In genomic region chr4:150248181-150248580, GRCh38 we compare ENCODE assay signal across 35 cellular contexts.
DNase-seq lines count a peak whose midpoint lies in the region; ATAC-seq, FAIRE-seq and TF ChIP-seq lines count a peak whose summit lies in the region.
"Had no signal": no experiment of that assay in that cellular context is flagged by ENCODE, and none has a peak within 500 bp of the region (broad histone marks: within the 10 kb centered on the region; RNA-seq: fewer than 3 reads in every experiment).

No MANE protein-coding gene starts in this region.

- TF ChIP-seq POLR2A in esophagus muscularis mucosa (IDR thresholded peaks at IDR 0.05; ENCODE audit: low read depth), result no peak

- TF ChIP-seq EP300 in esophagus muscularis mucosa (IDR thresholded peaks at IDR 0.05), result no peak

- H3K4me1 ChIP-seq in RWPE2 (ENCODE audit: insufficient read depth, poor library complexity, severe bottlenecking), result no peaks in the 10 kb centered on the region
- peaks cover 0 to 11% (median 5%) of the 10 kb centered on the region in 4 donors for H3K4me1 ChIP-seq in esophagus muscularis mucosa
- H3K4me1 ChIP-seq: BLaER1 treated with 17β-estradiol and CSF1 and Interleukin-3, amounts not matched to agents 10 nM and 100 nM; left ventricle myocardium inferior; uterus had no signal

- H3K27ac ChIP-seq in RWPE2 (ENCODE audit: poor library complexity, severe bottlenecking) (no peak overlapping the region), esophagus muscularis mucosa (replicated peaks in 1 of 4) (no peak overlapping the region)
- H3K27ac ChIP-seq: BLaER1 treated with 17β-estradiol and CSF1 and Interleukin-3, amounts not matched to agents 10 nM and 100 nM; heart right ventricle; left ventricle myocardium inferior; pancreas; thoracic aorta; uterus had no signal

- TF ChIP-seq CTCF in HFFc6 (IDR thresholded peaks at IDR 0.05) (no peak), RWPE2 (IDR thresholded peaks at IDR 0.05; ENCODE audit: poor library complexity, severe bottlenecking) (peak; percentile 35), esophagus muscularis mucosa (IDR thresholded peaks at IDR 0.05) (no peak)

- ATAC-seq in RWPE2 (ENCODE audit: low read depth) (peak; percentile 76), GM21723 (IDR thresholded peaks at IDR 0.05; ENCODE audit: unreplicated experiment) (no peak)
- ATAC-seq: activated CD4-positive, alpha-beta T cell treated with anti-CD3 and anti-CD28 coated beads for 36 hours; heart right ventricle; natural killer cell; pancreas; right cardiac atrium; T-helper 17 cell had no signal

- peak; percentile 42 for DNase-seq in A172 (ENCODE audit: low spot score)
- no peak for DNase-seq in HFFc6
- no peak for DNase-seq in RWPE2 (ENCODE audit: low spot score)
- peak; percentile 53 for DNase-seq in esophagus muscularis mucosa (ENCODE audit: extremely low spot score)
- no peak for DNase-seq in epidermal melanocyte (ENCODE audit: insufficient read length, low spot score)
- no peak for DNase-seq in RCC 7860 (ENCODE audit: low spot score)
- no peak for DNase-seq in Ammon's horn (ENCODE audit: low spot score)
- DNase-seq: ACHN; activated CD4-positive, alpha-beta T cell treated with anti-CD3 and anti-CD28 coated beads for 36 hours; activated naive CD4-positive, alpha-beta T cell treated with anti-CD3 and anti-CD28 coated beads, Interleukin-2, amount 50 U/mL, for 16 hours; aorta; COR-L47; DMS79 treated with DMSO at 0.1 percent for 48 hours; H9; heart right ventricle; left ventricle myocardium inferior; natural killer cell; NCI-H1048; NCI-H187; NCI-H446; pancreas; right cardiac atrium; RPMI8226; SK-N-SH; stimulated activated CD4-positive, alpha-beta T cell treated with anti-CD3 and anti-CD28 coated beads, Interleukin-12 subunit alpha, Interleukin-12 subunit beta, amount 100 ng/mL, for 4 hours; stimulated activated CD4-positive, alpha-beta T cell treated with anti-CD3 and anti-CD28 coated beads, Interleukin-4, amount 100 ng/mL, for 24 hours; stimulated activated naive CD4-positive, alpha-beta T cell; T-helper 17 cell; uterus had no signal

- H3K36me3 Mint-ChIP-seq in HFFc6 (ENCODE audit: low read depth), result peaks cover 64% of the 10 kb centered on the region
- H3K36me3 Mint-ChIP-seq: natural killer cell had no signal

- H3K4me3 ChIP-seq in RWPE2 (ENCODE audit: severe bottlenecking), result no peak overlapping the region
- H3K4me3 ChIP-seq in esophagus muscularis mucosa, result no peak overlapping the region
- H3K4me3 ChIP-seq: BLaER1 treated with 17β-estradiol and CSF1 and Interleukin-3, amounts not matched to agents 10 nM and 100 nM; heart right ventricle; left ventricle myocardium inferior; pancreas; thoracic aorta; uterus had no signal

- intact Hi-C loops in esophagus muscularis mucosa (cut with DNase I), result no loop called here

- no peaks in the 10 kb centered on the region for H3K27me3 ChIP-seq in RWPE2 (ENCODE audit: insufficient read depth, poor library complexity, severe bottlenecking)
- no peaks in the 10 kb centered on the region for H3K27me3 ChIP-seq in esophagus muscularis mucosa
- H3K27me3 ChIP-seq: BLaER1 treated with 17β-estradiol and CSF1 and Interleukin-3, amounts not matched to agents 10 nM and 100 nM; heart right ventricle; pancreas; uterus had no signal

- peak overlapping the region; percentile 62; the same call in 1 of the 2 replicates for H3K27ac Mint-ChIP-seq in HFFc6
- H3K27ac Mint-ChIP-seq: activated CD4-positive, alpha-beta T cell treated with anti-CD3 and anti-CD28 coated beads for 36 hours; H9; natural killer cell; T-helper 17 cell had no signal

- H3K27me3 Mint-ChIP-seq in HFFc6 (ENCODE audit: insufficient read depth), result peaks cover 37% of the 10 kb centered on the region
- H3K27me3 Mint-ChIP-seq: activated CD4-positive, alpha-beta T cell treated with anti-CD3 and anti-CD28 coated beads for 36 hours had no signal

- no peaks in the 10 kb centered on the region for H3K36me3 ChIP-seq in RWPE2 (ENCODE audit: low read depth)
- peaks cover under 1 to 38% (median 28%) of the 10 kb centered on the region in 4 donors for H3K36me3 ChIP-seq in esophagus muscularis mucosa
- H3K36me3 ChIP-seq: pancreas, uterus had no signal

- FAIRE-seq in RCC 7860 (lab: Jason Lieb, UNC), result no peak
- FAIRE-seq: GM12891, pancreas had no signal

- peaks cover 57% of the 10 kb centered on the region for H3K4me1 Mint-ChIP-seq in HFFc6 (ENCODE audit: low read depth)
- H3K4me1 Mint-ChIP-seq: activated CD4-positive, alpha-beta T cell treated with anti-CD3 and anti-CD28 coated beads for 36 hours; central memory CD8-positive, alpha-beta T cell had no signal

- 90% methylated on average over 4 of the region's 4 CpGs for WGBS in esophagus muscularis mucosa

- H3K9me3 ChIP-seq in RWPE2 (ENCODE audit: severe bottlenecking) (no peaks in the 10 kb centered on the region), esophagus muscularis mucosa (no peaks in the 10 kb centered on the region)
- H3K9me3 ChIP-seq: BLaER1 treated with 17β-estradiol and CSF1 and Interleukin-3, amounts not matched to agents 10 nM and 100 nM; heart right ventricle; left ventricle myocardium inferior; pancreas; SK-N-SH; thoracic aorta; uterus had no signal

- peaks cover 15% of the 10 kb centered on the region for H3K9me3 Mint-ChIP-seq in HFFc6
- H3K9me3 Mint-ChIP-seq: central memory CD8-positive, alpha-beta T cell; mesothelial cell of epicardium; natural killer cell had no signal

- peak overlapping the region; percentile 44; the same call in 1 of the 2 replicates for H3K4me3 Mint-ChIP-seq in HFFc6
- H3K4me3 Mint-ChIP-seq: activated CD4-positive, alpha-beta T cell treated with anti-CD3 and anti-CD28 coated beads for 36 hours; central memory CD8-positive, alpha-beta T cell; H9; mesothelial cell of epicardium; natural killer cell; T-helper 17 cell had no signal

Comparison
In these comparisons a context has a peak if more than half of its experiments do, and no peak if none do; other contexts are left out.
1. DNase-seq: peak in A172 (single experiment) and esophagus muscularis mucosa (single experiment); none in HFFc6 (single experiment), RWPE2 (single experiment), epidermal melanocyte (single experiment), RCC 7860 (single experiment) and Ammon's horn (single experiment).